Comparison of ENCODE assay signal across 8 cellular contexts in genomic region chrX:118644378-118644777, GRCh38.
A peak's percentile ranks its signal among the peaks of the same experiment; 100 is the strongest.
DNase-seq lines count a peak whose midpoint lies in the region; ATAC-seq and TF ChIP-seq lines count a peak whose summit lies in the region.

No MANE protein-coding gene starts in this region.

- H3K4me1 Mint-ChIP-seq in CD8-positive, alpha-beta T cell (ENCODE audit: low read depth), result no peaks in the 10 kb centered on the region

- H3K4me3 Mint-ChIP-seq in CD8-positive, alpha-beta T cell, result no peak overlapping the region

- H3K4me1 ChIP-seq in ovary (ENCODE audit: insufficient read depth) (no peaks in the 10 kb centered on the region), suprapubic skin (no peaks in the 10 kb centered on the region)
- H3K4me1 ChIP-seq in CD8-positive, alpha-beta T cell (ENCODE audit: insufficient read depth, low read length), result no peaks in the 10 kb centered on the region

- POLR2A ChIA-PET in CD8-positive, alpha-beta T cell (lab: Charles Lee), result no interaction called here

- H3K9me3 Mint-ChIP-seq in CD8-positive, alpha-beta T cell, result no peaks in the 10 kb centered on the region

- H3K27me3 ChIP-seq in ovary (no peaks in the 10 kb centered on the region), suprapubic skin (no peaks in the 10 kb centered on the region)
- no peaks in the 10 kb centered on the region for H3K27me3 ChIP-seq in CD8-positive, alpha-beta T cell (ENCODE audit: insufficient read depth, low read length)

- no peaks in the 10 kb centered on the region for H3K27me3 Mint-ChIP-seq in CD8-positive, alpha-beta T cell (ENCODE audit: low read depth)

- TF ChIP-seq POLR2A in ovary (IDR thresholded peaks at IDR 0.05) (no peak), suprapubic skin (IDR thresholded peaks at IDR 0.05) (no peak)

- H3K9me3 ChIP-seq in ovary (no peaks in the 10 kb centered on the region), suprapubic skin (no peaks in the 10 kb centered on the region)
- H3K9me3 ChIP-seq in CD8-positive, alpha-beta T cell (ENCODE audit: low read length), result no peaks in the 10 kb centered on the region

- no peak overlapping the region for H3K27ac ChIP-seq in ovary
- no peak overlapping the region for H3K27ac ChIP-seq in CD8-positive, alpha-beta T cell (ENCODE audit: low read depth, low read length)
- H3K27ac ChIP-seq in suprapubic skin, result no peak overlapping the region

- CTCF ChIA-PET in CD8-positive, alpha-beta T cell (lab: Charles Lee), result interaction anchor here (1.5 to 1.6 kb wide), 2 partner anchors 9 to 10 kb away, joined by 3 to 5 read pairs; no protein-coding TSS in a partner anchor

- 15 to 24% (median 21%) methylated on average over 1 of the region's 1 CpG for WGBS in ovary, 3 donors
- 48% methylated on average over 1 of the region's 1 CpG for WGBS in suprapubic skin

- TF ChIP-seq CTCF in ovary (IDR thresholded peaks at IDR 0.05), result peak in 2 of 3 donors; percentile 26 to 32
- no peak for TF ChIP-seq CTCF in CD8-positive, alpha-beta T cell (IDR thresholded peaks at IDR 0.05)
- peak in 1 of 2 donors; percentile 15 for TF ChIP-seq CTCF in suprapubic skin (IDR thresholded peaks at IDR 0.05)

- no peak for ATAC-seq in HG03159 (IDR thresholded peaks at IDR 0.05; ENCODE audit: unreplicated experiment)
- no peak for ATAC-seq in CD8-positive, alpha-beta T cell

- H3K36me3 Mint-ChIP-seq in CD8-positive, alpha-beta T cell, result peaks cover 58% of the 10 kb centered on the region

- intact Hi-C loops in ovary (cut with DNase I), result loop anchor here in 2 of 4 donors (10.0 kb wide), 1 partner anchor 160 kb away; no protein-coding TSS in a partner anchor
- intact Hi-C loops in CD8-positive, alpha-beta T cell (cut with DNase I, micrococcal nuclease), result no loop called here

- no peak overlapping the region for H3K4me3 ChIP-seq in ovary
- H3K4me3 ChIP-seq in CD8-positive, alpha-beta T cell (ENCODE audit: low read depth, low read length), result no peak overlapping the region
- no peak overlapping the region for H3K4me3 ChIP-seq in suprapubic skin

- H3K36me3 ChIP-seq in ovary, result no peaks in the 10 kb centered on the region
- peaks cover 22% of the 10 kb centered on the region for H3K36me3 ChIP-seq in CD8-positive, alpha-beta T cell (ENCODE audit: insufficient read depth, low read length)
- no peaks in the 10 kb centered on the region for H3K36me3 ChIP-seq in suprapubic skin

- no peak for TF ChIP-seq EP300 in ovary (IDR thresholded peaks at IDR 0.05)
- TF ChIP-seq EP300 in suprapubic skin (IDR thresholded peaks at IDR 0.05), result no peak

- peak; percentile 22 for DNase-seq in NCI-H1092 treated with DMSO at 0.1 percent for 48 hours (lab: John Stamatoyannopoulos, UW)
- no peak for DNase-seq in NCI-H1092 (lab: John Stamatoyannopoulos, UW)
- peak; percentile 73 to 82 for DNase-seq in NCI-H526 (lab: John Stamatoyannopoulos, UW)
- DNase-seq in dermis blood vessel endothelial cell, result peak; percentile 70
- DNase-seq in ovary, result no peak
- DNase-seq in CD8-positive, alpha-beta T cell, result no peak
- no peak for DNase-seq in suprapubic skin (ENCODE audit: low spot score in 2 of 2)

- H3K27ac Mint-ChIP-seq in CD8-positive, alpha-beta T cell, result no peak overlapping the region

Comparison
In these comparisons a context has a peak if more than half of its experiments do, and no peak if none do; other contexts are left out.
1. DNase-seq: peak in NCI-H1092 treated with DMSO at 0.1 percent for 48 hours (single experiment), NCI-H526 (2 of 2) and dermis blood vessel endothelial cell (single experiment); none in NCI-H1092 (single experiment), ovary (0 of 5), CD8-positive, alpha-beta T cell (0 of 7) and suprapubic skin (0 of 2).